In genomic region chr4:112145326-112145819, GRCh38 we compare ENCODE assay signal across 8 cellular contexts. TPM values are rescaled to one million over a fixed set of nuclear protein-coding genes. Genes with fewer than 3 reads are reported as not detected.
DNase-seq lines count a peak whose midpoint lies in the region; ATAC-seq and TF ChIP-seq lines count a peak whose summit lies in the region.

TSS of gene FAM241A (plus strand) at chr4:112145454. CDS start at chr4:112145581, 127 bp downstream.

- H3K4me1 Mint-ChIP-seq in activated naive CD8-positive, alpha-beta T cell treated with anti-CD3 and anti-CD28 coated beads, Interleukin-2, amount 10 ng/mL, durations not matched to agents 7 days and 5 days, result peaks cover 30% of the 10 kb centered on the region

- no peaks in the 10 kb centered on the region for H3K36me3 Mint-ChIP-seq in activated naive CD8-positive, alpha-beta T cell treated with anti-CD3 and anti-CD28 coated beads, Interleukin-2, amount 10 ng/mL, durations not matched to agents 7 days and 5 days

- H3K4me3 Mint-ChIP-seq in activated naive CD8-positive, alpha-beta T cell treated with anti-CD3 and anti-CD28 coated beads, Interleukin-2, amount 10 ng/mL, durations not matched to agents 7 days and 5 days, result peak within 1 kb of the TSS; percentile 96

- DNase-seq in ELF-1 (ENCODE audit: low read depth, low spot score), result peak; percentile 74
- peak; percentile 80 for DNase-seq in KBM-7
- DNase-seq in SKM-1 treated with dmso at 0.1 percent for 144 hours (lab: John Stamatoyannopoulos, UW; ENCODE audit: unreplicated experiment), result peak; percentile 81
- DNase-seq in activated naive CD8-positive, alpha-beta T cell treated with anti-CD3 and anti-CD28 coated beads, Interleukin-2, amount 10 ng/mL, durations not matched to agents 7 days and 5 days, result peak; percentile 94
- DNase-seq in cardiac muscle cell (ENCODE audit: low read depth in 1 of 2, low spot score in 1 of 2), result peak; percentile 91 to 92
- DNase-seq in posterior vena cava (ENCODE audit: low spot score), result peak; percentile 95
- DNase-seq in ureter (ENCODE audit: low spot score), result peak; percentile 86

- no peaks in the 10 kb centered on the region for H3K9me3 ChIP-seq in cardiac muscle cell (ENCODE audit: low read depth)

- peak; percentile 87 for ATAC-seq in GM21723 (IDR thresholded peaks at IDR 0.05; ENCODE audit: unreplicated experiment)
- peak; percentile 94 for ATAC-seq in activated naive CD8-positive, alpha-beta T cell treated with anti-CD3 and anti-CD28 coated beads, Interleukin-2, amount 10 ng/mL, durations not matched to agents 7 days and 5 days (ENCODE audit: low read depth)

- H3K27me3 Mint-ChIP-seq in activated naive CD8-positive, alpha-beta T cell treated with anti-CD3 and anti-CD28 coated beads, Interleukin-2, amount 10 ng/mL, durations not matched to agents 7 days and 5 days, result no peaks in the 10 kb centered on the region

- peak within 1 kb of the TSS; percentile 59 for H3K4me3 ChIP-seq in cardiac muscle cell

- peaks cover 5% of the 10 kb centered on the region for H3K4me1 ChIP-seq in cardiac muscle cell (ENCODE audit: low read depth)

- H3K36me3 ChIP-seq in cardiac muscle cell, result no peaks in the 10 kb centered on the region

- no peaks in the 10 kb centered on the region for H3K9me3 Mint-ChIP-seq in activated naive CD8-positive, alpha-beta T cell treated with anti-CD3 and anti-CD28 coated beads, Interleukin-2, amount 10 ng/mL, durations not matched to agents 7 days and 5 days

- peak within 1 kb of the TSS; percentile 15 for H3K27ac ChIP-seq in cardiac muscle cell

- peak within 1 kb of the TSS; percentile 91 for H3K27ac Mint-ChIP-seq in activated naive CD8-positive, alpha-beta T cell treated with anti-CD3 and anti-CD28 coated beads, Interleukin-2, amount 10 ng/mL, durations not matched to agents 7 days and 5 days

- TF ChIP-seq CTCF in cardiac muscle cell (IDR thresholded peaks at IDR 0.05; ENCODE audit: low read depth, low read length), result no peak

- H3K27me3 ChIP-seq in cardiac muscle cell, result peaks cover 23% of the 10 kb centered on the region

- POLR2A ChIA-PET in activated naive CD8-positive, alpha-beta T cell treated with anti-CD3 and anti-CD28 coated beads, Interleukin-2, amount 10 ng/mL, durations not matched to agents 7 days and 5 days (lab: Charles Lee), result interaction anchor here (0.5 to 1.7 kb wide), 4 partner anchors 44 to 141 kb away, joined by 4 to 8 read pairs (median 6); partner anchors contain the start of genes AP1AR and TIFA

- in situ Hi-C loops in KBM-7 (cut with MboI; ENCODE audit: low pct_unique_long_range_greater_than_20kb, low sequenced_read_pairs), result no loop called here

- intact Hi-C loops in posterior vena cava (cut with DNase I), result loop anchor here in 1 of 2 donors (5.0 kb wide), 1 partner anchor 87 kb away; the partner anchor contains the start of gene AP1AR

RNA-seq across cellular contexts. Expression of gene FAM241A, which starts in this region (rescaled TPM):
- total RNA-seq in activated naive CD8-positive, alpha-beta T cell treated with anti-CD3 and anti-CD28 coated beads, Interleukin-2, amount 10 ng/mL, durations not matched to agents 7 days and 5 days, result 1 to 10 TPM; 1.9 to 2.0 TPM
- total RNA-seq in cardiac muscle cell (1.7 and 2.3 TPM in 2 replicates), posterior vena cava (1 to 10 TPM; 4.6 to 6.7 TPM), ureter (5.1 TPM)
- 4.3 and 4.7 TPM in 2 replicates for polyA plus RNA-seq in cardiac muscle cell

Comparison
In these comparisons a context has a peak if more than half of its experiments do, and no peak if none do; other contexts are left out.
1. Peak in every context shown above with its lines: DNase-seq, ATAC-seq, H3K4me3 ChIP-seq and H3K27ac ChIP-seq.